In the genomic region with DNA sequence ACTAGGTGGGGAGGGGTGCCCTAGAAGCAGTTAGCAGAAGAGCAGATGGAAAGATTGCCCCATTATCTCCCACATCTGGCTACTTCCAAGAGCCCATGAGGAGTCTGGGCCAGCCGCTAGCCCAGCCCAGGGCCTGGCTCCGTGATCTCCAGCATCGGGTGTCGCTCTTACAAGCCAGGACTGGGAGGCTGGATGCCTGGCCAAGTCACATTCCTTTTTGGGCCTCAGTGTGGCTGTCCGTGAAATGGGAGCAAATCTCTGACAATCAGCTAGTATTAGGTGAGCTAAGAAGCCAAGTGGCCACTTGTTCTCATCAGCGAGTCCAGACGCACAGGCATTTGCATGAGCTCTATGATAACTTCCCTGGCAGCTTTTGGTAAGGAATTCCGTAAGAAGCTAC, we compare ENCODE assay signal across 34 cellular contexts. TPM values are rescaled to one million over a fixed set of nuclear protein-coding genes. Genes with fewer than 3 reads are reported as not detected.
DNase-seq lines count a peak whose midpoint lies in the region; ATAC-seq, FAIRE-seq and TF ChIP-seq lines count a peak whose summit lies in the region.
"Had no signal": no experiment of that assay in that cellular context is flagged by ENCODE, and none has a peak within 500 bp of the region (broad histone marks: within the 10 kb centered on the region; RNA-seq: fewer than 3 reads in every experiment).

No MANE protein-coding gene starts in this region.

- H3K27me3 ChIP-seq in CD4-positive, alpha-beta T cell (ENCODE audit: control insufficient read depth, insufficient read depth, low read length), result no peaks in the 10 kb centered on the region
- no peaks in the 10 kb centered on the region for H3K27me3 ChIP-seq in naive thymus-derived CD4-positive, alpha-beta T cell (ENCODE audit: control insufficient read depth in 2 of 2, insufficient read depth in 2 of 2, low read length in 2 of 2)
- no peaks in the 10 kb centered on the region for H3K27me3 ChIP-seq in CD8-positive, alpha-beta T cell (ENCODE audit: insufficient read depth, low read length)
- H3K27me3 ChIP-seq: breast epithelium, pancreas, testis had no signal

- DNase-seq in activated CD4-positive, alpha-beta memory T cell treated with anti-CD3 and anti-CD28 coated beads for 36 hours, result no peak
- no peak for DNase-seq in activated CD4-positive, alpha-beta memory T cell treated with anti-CD3 and anti-CD28 coated beads, Interleukin-2, amount 10 ng/mL, durations not matched to agents 7 days and 5 days
- DNase-seq in CD4-positive, alpha-beta T cell, result no peak
- DNase-seq in activated CD8-positive, alpha-beta T cell treated with anti-CD3 and anti-CD28 coated beads, Interleukin-2, amount 10 ng/mL, durations not matched to agents 7 days and 5 days, result no peak
- no peak for DNase-seq in naive thymus-derived CD4-positive, alpha-beta T cell
- DNase-seq in CD8-positive, alpha-beta T cell, result no peak
- DNase-seq in D721Med (ENCODE audit: insufficient read length, low spot score) (no peak), Calu3 (no peak)
- DNase-seq: activated CD4-positive, alpha-beta T cell treated with anti-CD3 and anti-CD28 coated beads for 48 hours; activated CD8-positive, alpha-beta memory T cell treated with anti-CD3 and anti-CD28 coated beads, Interleukin-2, amount 10 ng/mL, durations not matched to agents 7 days and 5 days; activated naive CD4-positive, alpha-beta T cell treated with anti-CD3 and anti-CD28 coated beads for 36 hours; activated T-cell treated with anti-CD3 and anti-CD28 coated beads, Interleukin-2, amount 50 U/mL, for 72 hours; AML-193; CD4-positive, CD25-positive, alpha-beta regulatory T cell; DMS153; immature natural killer cell; IMR-90; left colon; NCI-H146; NCI-H2107; NCI-H748 treated with DMSO at 0.1 percent for 48 hours; pancreas; retina; SHP77; stimulated activated naive CD8-positive, alpha-beta T cell treated with anti-CD3 and anti-CD28 coated beads, Interleukin-15, Interleukin-2, amounts not matched to agents 100 U/mL and 50 U/mL, for 24 hours; T1000; testis had no signal

- CTCF ChIA-PET in activated CD4-positive, alpha-beta memory T cell treated with anti-CD3 and anti-CD28 coated beads for 36 hours (lab: Charles Lee), result interaction anchor here (2.3 to 5.3 kb wide), 3 partner anchors 35 to 85 kb away, joined by 9 to 188 read pairs (median 46); partner anchors contain the start of genes C3orf18, HEMK1 and MAPKAPK3
- CTCF ChIA-PET in activated CD4-positive, alpha-beta memory T cell treated with anti-CD3 and anti-CD28 coated beads, Interleukin-2, amount 10 ng/mL, durations not matched to agents 7 days and 5 days (lab: Charles Lee), result interaction anchor here (1.0 to 3.4 kb wide), 4 partner anchors 33 to 106 kb away, joined by 3 to 57 read pairs (median 14); partner anchors contain the start of gene MAPKAPK3
- CTCF ChIA-PET in CD4-positive, alpha-beta T cell (lab: Charles Lee), result interaction anchor here (4.1 kb wide), 1 partner anchor 36 kb away, joined by 60 read pairs; the partner anchor contains the start of gene MAPKAPK3
- CTCF ChIA-PET in activated CD8-positive, alpha-beta T cell treated with anti-CD3 and anti-CD28 coated beads, Interleukin-2, amount 10 ng/mL, durations not matched to agents 7 days and 5 days (lab: Charles Lee), result interaction anchor here (0.7 to 9.6 kb wide), 7 partner anchors 11 to 408 kb away, joined by 3 to 219 read pairs (median 14); partner anchors contain the start of genes HEMK1 and MAPKAPK3
- CTCF ChIA-PET in naive thymus-derived CD4-positive, alpha-beta T cell (lab: Charles Lee), result interaction anchor here (0.6 to 11.8 kb wide), 2 partner anchors 35 to 79 kb away, joined by 3 to 175 read pairs; partner anchors contain the start of gene MAPKAPK3
- CTCF ChIA-PET in CD8-positive, alpha-beta T cell (lab: Charles Lee), result interaction anchor here (3.0 to 10.8 kb wide), 3 partner anchors 19 to 81 kb away, joined by 20 to 244 read pairs (median 43); partner anchors contain the start of genes HEMK1 and MAPKAPK3
- CTCF ChIA-PET in Calu3 (lab: Charles Lee), result interaction anchor here (3.2 kb wide), 1 partner anchor 35 kb away, joined by 56 read pairs; the partner anchor contains the start of gene MAPKAPK3

- H3K36me3 Mint-ChIP-seq in activated CD4-positive, alpha-beta memory T cell treated with anti-CD3 and anti-CD28 coated beads for 36 hours, result peaks cover 14% of the 10 kb centered on the region
- peaks cover 20% of the 10 kb centered on the region for H3K36me3 Mint-ChIP-seq in activated CD4-positive, alpha-beta memory T cell treated with anti-CD3 and anti-CD28 coated beads, Interleukin-2, amount 10 ng/mL, durations not matched to agents 7 days and 5 days (ENCODE audit: low read depth)
- peaks cover 12% of the 10 kb centered on the region for H3K36me3 Mint-ChIP-seq in CD4-positive, alpha-beta T cell (ENCODE audit: low read depth)
- H3K36me3 Mint-ChIP-seq in activated CD8-positive, alpha-beta T cell treated with anti-CD3 and anti-CD28 coated beads, Interleukin-2, amount 10 ng/mL, durations not matched to agents 7 days and 5 days (ENCODE audit: low read depth), result peaks cover 23% of the 10 kb centered on the region
- peaks cover 0 to 8% (median 2%) of the 10 kb centered on the region in 5 donors for H3K36me3 Mint-ChIP-seq in naive thymus-derived CD4-positive, alpha-beta T cell
- peaks cover 21% of the 10 kb centered on the region for H3K36me3 Mint-ChIP-seq in CD8-positive, alpha-beta T cell
- H3K36me3 Mint-ChIP-seq in Calu3 (ENCODE audit: insufficient read depth, unreplicated experiment), result peaks cover 5% of the 10 kb centered on the region

- intact Hi-C loops in activated CD4-positive, alpha-beta memory T cell treated with anti-CD3 and anti-CD28 coated beads for 36 hours (cut with micrococcal nuclease), result loop anchor here (10.0 kb wide), 1 partner anchor 217 kb away; no protein-coding TSS in a partner anchor
- intact Hi-C loops in CD4-positive, alpha-beta T cell (cut with DNase I, micrococcal nuclease), result no loop called here
- intact Hi-C loops in naive thymus-derived CD4-positive, alpha-beta T cell (cut with micrococcal nuclease), result no loop called here
- intact Hi-C loops in CD8-positive, alpha-beta T cell (cut with DNase I, micrococcal nuclease), result no loop called here
- intact Hi-C loops in Calu3 (cut with micrococcal nuclease; ENCODE audit: unreplicated experiment), result no loop called here

- H3K36me3 ChIP-seq in naive thymus-derived CD4-positive, alpha-beta T cell (ENCODE audit: control insufficient read depth in 2 of 3, insufficient read depth in 3 of 3, low read length in 3 of 3), result peaks cover 0 to 34% (median 8%) of the 10 kb centered on the region in 3 experiments
- H3K36me3 ChIP-seq in CD8-positive, alpha-beta T cell (ENCODE audit: insufficient read depth, low read length), result peaks cover 15% of the 10 kb centered on the region
- H3K36me3 ChIP-seq: breast epithelium, pancreas had no signal

- peak overlapping the region; percentile 40 for H3K27ac Mint-ChIP-seq in activated CD4-positive, alpha-beta memory T cell treated with anti-CD3 and anti-CD28 coated beads for 36 hours
- H3K27ac Mint-ChIP-seq in activated CD4-positive, alpha-beta memory T cell treated with anti-CD3 and anti-CD28 coated beads, Interleukin-2, amount 10 ng/mL, durations not matched to agents 7 days and 5 days, result no peak overlapping the region
- peak overlapping the region; percentile 36 for H3K27ac Mint-ChIP-seq in CD4-positive, alpha-beta T cell
- peak overlapping the region; percentile 57 for H3K27ac Mint-ChIP-seq in activated CD8-positive, alpha-beta T cell treated with anti-CD3 and anti-CD28 coated beads, Interleukin-2, amount 10 ng/mL, durations not matched to agents 7 days and 5 days
- H3K27ac Mint-ChIP-seq in naive thymus-derived CD4-positive, alpha-beta T cell, result peak overlapping the region in 6 of 9 donors; percentile 57 to 76 (median 62)
- H3K27ac Mint-ChIP-seq in CD8-positive, alpha-beta T cell, result no peak overlapping the region
- H3K27ac Mint-ChIP-seq in Calu3 (ENCODE audit: unreplicated experiment), result no peak overlapping the region
- H3K27ac Mint-ChIP-seq: activated CD8-positive, alpha-beta memory T cell treated with anti-CD3 and anti-CD28 coated beads, Interleukin-2, amount 10 ng/mL, durations not matched to agents 7 days and 5 days; activated naive CD4-positive, alpha-beta T cell treated with anti-CD3 and anti-CD28 coated beads for 36 hours; CD4-positive, CD25-positive, alpha-beta regulatory T cell had no signal

- no peak overlapping the region for H3K27ac ChIP-seq in CD4-positive, alpha-beta T cell (ENCODE audit: low read depth, low read length)
- H3K27ac ChIP-seq in naive thymus-derived CD4-positive, alpha-beta T cell (ENCODE audit: low read depth, low read length), result no peak overlapping the region
- H3K27ac ChIP-seq in CD8-positive, alpha-beta T cell (ENCODE audit: low read depth, low read length), result no peak overlapping the region
- H3K27ac ChIP-seq: A549, breast epithelium, pancreas, testis, VCaP had no signal

- H3K4me1 ChIP-seq in naive thymus-derived CD4-positive, alpha-beta T cell (ENCODE audit: control insufficient read depth in 2 of 2, insufficient read depth in 2 of 2, low read length in 2 of 2), result no peaks in the 10 kb centered on the region
- H3K4me1 ChIP-seq in CD8-positive, alpha-beta T cell (ENCODE audit: insufficient read depth, low read length), result no peaks in the 10 kb centered on the region
- H3K4me1 ChIP-seq: A549, breast epithelium, pancreas had no signal

- no peak for ATAC-seq in CD4-positive, alpha-beta T cell (ENCODE audit: poor library complexity)
- ATAC-seq in activated CD8-positive, alpha-beta T cell treated with anti-CD3 and anti-CD28 coated beads, Interleukin-2, amount 10 ng/mL, durations not matched to agents 7 days and 5 days, result no peak
- no peak for ATAC-seq in naive thymus-derived CD4-positive, alpha-beta T cell
- no peak for ATAC-seq in CD8-positive, alpha-beta T cell
- ATAC-seq: activated CD8-positive, alpha-beta memory T cell treated with anti-CD3 and anti-CD28 coated beads, Interleukin-2, amount 10 ng/mL, durations not matched to agents 7 days and 5 days; activated T-cell treated with anti-CD3 and anti-CD28 coated beads, Interleukin-2, amount 50 U/mL, for 72 hours; GM12878; left colon; pancreas; stimulated activated naive CD8-positive, alpha-beta T cell treated with anti-CD3 and anti-CD28 coated beads, Interleukin-15, Interleukin-2, amounts not matched to agents 100 U/mL and 50 U/mL, for 24 hours had no signal

- H3K27me3 Mint-ChIP-seq in activated CD4-positive, alpha-beta memory T cell treated with anti-CD3 and anti-CD28 coated beads for 36 hours, result no peaks in the 10 kb centered on the region
- H3K27me3 Mint-ChIP-seq in activated CD4-positive, alpha-beta memory T cell treated with anti-CD3 and anti-CD28 coated beads, Interleukin-2, amount 10 ng/mL, durations not matched to agents 7 days and 5 days, result no peaks in the 10 kb centered on the region
- no peaks in the 10 kb centered on the region for H3K27me3 Mint-ChIP-seq in CD4-positive, alpha-beta T cell
- no peaks in the 10 kb centered on the region for H3K27me3 Mint-ChIP-seq in activated CD8-positive, alpha-beta T cell treated with anti-CD3 and anti-CD28 coated beads, Interleukin-2, amount 10 ng/mL, durations not matched to agents 7 days and 5 days (ENCODE audit: low read depth)
- no peaks in the 10 kb centered on the region for H3K27me3 Mint-ChIP-seq in naive thymus-derived CD4-positive, alpha-beta T cell
- H3K27me3 Mint-ChIP-seq in CD8-positive, alpha-beta T cell (ENCODE audit: low read depth), result no peaks in the 10 kb centered on the region
- H3K27me3 Mint-ChIP-seq in Calu3 (ENCODE audit: unreplicated experiment), result no peaks in the 10 kb centered on the region
- H3K27me3 Mint-ChIP-seq: activated CD8-positive, alpha-beta memory T cell treated with anti-CD3 and anti-CD28 coated beads, Interleukin-2, amount 10 ng/mL, durations not matched to agents 7 days and 5 days; CD4-positive, CD25-positive, alpha-beta regulatory T cell had no signal

- POLR2A ChIA-PET in activated CD4-positive, alpha-beta memory T cell treated with anti-CD3 and anti-CD28 coated beads for 36 hours (lab: Charles Lee), result interaction anchor here (0.5 to 1.1 kb wide), 3 partner anchors 16 to 43 kb away, joined by 3 to 5 read pairs (median 3); no protein-coding TSS in a partner anchor
- POLR2A ChIA-PET in activated CD4-positive, alpha-beta memory T cell treated with anti-CD3 and anti-CD28 coated beads, Interleukin-2, amount 10 ng/mL, durations not matched to agents 7 days and 5 days (lab: Charles Lee), result interaction anchor here (1.1 to 4.7 kb wide), 5 partner anchors 9 to 35 kb away, joined by 3 to 24 read pairs (median 11); partner anchors contain the start of gene MAPKAPK3
- POLR2A ChIA-PET in CD4-positive, alpha-beta T cell (lab: Charles Lee), result interaction anchor here (4.5 kb wide), 1 partner anchor 35 kb away, joined by 43 read pairs; the partner anchor contains the start of gene MAPKAPK3
- POLR2A ChIA-PET in activated CD8-positive, alpha-beta T cell treated with anti-CD3 and anti-CD28 coated beads, Interleukin-2, amount 10 ng/mL, durations not matched to agents 7 days and 5 days (lab: Charles Lee), result interaction anchor here (0.8 kb wide), 1 partner anchor 828 kb away, joined by 4 read pairs; no protein-coding TSS in a partner anchor
- POLR2A ChIA-PET in naive thymus-derived CD4-positive, alpha-beta T cell (lab: Charles Lee), result interaction anchor here (0.6 to 4.5 kb wide), 2 partner anchors 29 to 35 kb away, joined by 3 to 34 read pairs; partner anchors contain the start of gene MAPKAPK3
- POLR2A ChIA-PET in CD8-positive, alpha-beta T cell (lab: Charles Lee), result no interaction called here

- H3K4me3 ChIP-seq in naive thymus-derived CD4-positive, alpha-beta T cell (ENCODE audit: low read length), result no peak overlapping the region
- no peak overlapping the region for H3K4me3 ChIP-seq in CD8-positive, alpha-beta T cell (ENCODE audit: low read depth, low read length)
- H3K4me3 ChIP-seq: A549, breast epithelium, GM12878, pancreas, smooth muscle cell, testis had no signal

- no TSS peak for BruUV-seq in Calu3 (replicated peaks; lab: Mats Ljungman, UMichigan)

- TF ChIP-seq CTCF in CD4-positive, alpha-beta T cell (IDR thresholded peaks at IDR 0.05), result no peak
- TF ChIP-seq CTCF in CD8-positive, alpha-beta T cell (IDR thresholded peaks at IDR 0.05), result no peak
- no peak for TF ChIP-seq CTCF in D721Med (IDR thresholded peaks at IDR 0.05; ENCODE audit: insufficient read depth, missing control alignments)
- TF ChIP-seq CTCF in Calu3 (IDR thresholded peaks at IDR 0.05; ENCODE audit: unreplicated experiment), result no peak

- FAIRE-seq in D721Med (lab: Jason Lieb, UNC), result no peak
- FAIRE-seq: A549, GM12878, pancreas, urothelium cell line had no signal

- no peaks in the 10 kb centered on the region for H3K9me3 ChIP-seq in CD4-positive, alpha-beta T cell (ENCODE audit: control insufficient read depth, low read length)
- H3K9me3 ChIP-seq in naive thymus-derived CD4-positive, alpha-beta T cell (ENCODE audit: control insufficient read depth in 2 of 3, low read length in 3 of 3), result no peaks in the 10 kb centered on the region
- H3K9me3 ChIP-seq in CD8-positive, alpha-beta T cell (ENCODE audit: low read length), result no peaks in the 10 kb centered on the region
- H3K9me3 ChIP-seq: A549, breast epithelium, pancreas, testis had no signal

- H3K4me3 Mint-ChIP-seq in activated CD4-positive, alpha-beta memory T cell treated with anti-CD3 and anti-CD28 coated beads for 36 hours, result no peak overlapping the region
- no peak overlapping the region for H3K4me3 Mint-ChIP-seq in activated CD4-positive, alpha-beta memory T cell treated with anti-CD3 and anti-CD28 coated beads, Interleukin-2, amount 10 ng/mL, durations not matched to agents 7 days and 5 days
- H3K4me3 Mint-ChIP-seq in CD4-positive, alpha-beta T cell, result no peak overlapping the region
- H3K4me3 Mint-ChIP-seq in activated CD8-positive, alpha-beta T cell treated with anti-CD3 and anti-CD28 coated beads, Interleukin-2, amount 10 ng/mL, durations not matched to agents 7 days and 5 days, result peak overlapping the region; percentile 12
- H3K4me3 Mint-ChIP-seq in naive thymus-derived CD4-positive, alpha-beta T cell, result no peak overlapping the region
- no peak overlapping the region for H3K4me3 Mint-ChIP-seq in CD8-positive, alpha-beta T cell
- H3K4me3 Mint-ChIP-seq in Calu3 (ENCODE audit: low read depth, unreplicated experiment), result no peak overlapping the region
- H3K4me3 Mint-ChIP-seq: activated CD8-positive, alpha-beta memory T cell treated with anti-CD3 and anti-CD28 coated beads, Interleukin-2, amount 10 ng/mL, durations not matched to agents 7 days and 5 days; activated naive CD4-positive, alpha-beta T cell treated with anti-CD3 and anti-CD28 coated beads for 36 hours; activated T-cell treated with anti-CD3 and anti-CD28 coated beads, Interleukin-2, amount 50 U/mL, for 72 hours; CD4-positive, CD25-positive, alpha-beta regulatory T cell; immature natural killer cell had no signal

- H3K9me3 Mint-ChIP-seq in activated CD4-positive, alpha-beta memory T cell treated with anti-CD3 and anti-CD28 coated beads for 36 hours, result no peaks in the 10 kb centered on the region
- H3K9me3 Mint-ChIP-seq in activated CD4-positive, alpha-beta memory T cell treated with anti-CD3 and anti-CD28 coated beads, Interleukin-2, amount 10 ng/mL, durations not matched to agents 7 days and 5 days, result no peaks in the 10 kb centered on the region
- H3K9me3 Mint-ChIP-seq in CD4-positive, alpha-beta T cell, result no peaks in the 10 kb centered on the region
- H3K9me3 Mint-ChIP-seq in activated CD8-positive, alpha-beta T cell treated with anti-CD3 and anti-CD28 coated beads, Interleukin-2, amount 10 ng/mL, durations not matched to agents 7 days and 5 days (ENCODE audit: insufficient read depth), result no peaks in the 10 kb centered on the region
- no peaks in the 10 kb centered on the region for H3K9me3 Mint-ChIP-seq in naive thymus-derived CD4-positive, alpha-beta T cell
- no peaks in the 10 kb centered on the region for H3K9me3 Mint-ChIP-seq in CD8-positive, alpha-beta T cell
- no peaks in the 10 kb centered on the region for H3K9me3 Mint-ChIP-seq in Calu3 (ENCODE audit: low read depth, unreplicated experiment)
- H3K9me3 Mint-ChIP-seq: activated naive CD4-positive, alpha-beta T cell treated with anti-CD3 and anti-CD28 coated beads for 36 hours; activated T-cell treated with anti-CD3 and anti-CD28 coated beads, Interleukin-2, amount 50 U/mL, for 72 hours; CD4-positive, CD25-positive, alpha-beta regulatory T cell; immature natural killer cell had no signal

- H3K4me1 Mint-ChIP-seq in activated CD4-positive, alpha-beta memory T cell treated with anti-CD3 and anti-CD28 coated beads for 36 hours (ENCODE audit: low read depth), result peaks cover 28% of the 10 kb centered on the region
- peaks cover 23% of the 10 kb centered on the region for H3K4me1 Mint-ChIP-seq in activated CD4-positive, alpha-beta memory T cell treated with anti-CD3 and anti-CD28 coated beads, Interleukin-2, amount 10 ng/mL, durations not matched to agents 7 days and 5 days
- H3K4me1 Mint-ChIP-seq in CD4-positive, alpha-beta T cell (ENCODE audit: low read depth), result peaks cover 7% of the 10 kb centered on the region
- H3K4me1 Mint-ChIP-seq in activated CD8-positive, alpha-beta T cell treated with anti-CD3 and anti-CD28 coated beads, Interleukin-2, amount 10 ng/mL, durations not matched to agents 7 days and 5 days (ENCODE audit: low read depth), result peaks cover 25% of the 10 kb centered on the region
- H3K4me1 Mint-ChIP-seq in naive thymus-derived CD4-positive, alpha-beta T cell, result peaks cover 5 to 33% (median 8%) of the 10 kb centered on the region in 7 donors
- peaks cover 1% of the 10 kb centered on the region for H3K4me1 Mint-ChIP-seq in CD8-positive, alpha-beta T cell (ENCODE audit: low read depth)
- no peaks in the 10 kb centered on the region for H3K4me1 Mint-ChIP-seq in Calu3 (ENCODE audit: low read depth, unreplicated experiment)
- H3K4me1 Mint-ChIP-seq: immature natural killer cell had no signal

RNA-seq across cellular contexts. Expression of gene DOCK3, which starts 23.3 kb away (rescaled TPM):
- 1 to 10 TPM; 2.7 to 2.9 TPM for total RNA-seq in activated CD4-positive, alpha-beta memory T cell treated with anti-CD3 and anti-CD28 coated beads for 36 hours
- 1 to 10 TPM; 1.6 to 1.7 TPM for total RNA-seq in activated CD4-positive, alpha-beta memory T cell treated with anti-CD3 and anti-CD28 coated beads, Interleukin-2, amount 10 ng/mL, durations not matched to agents 7 days and 5 days
- 1 to 10 TPM in 1 of 2 experiments, under 1 TPM in 1; 0.93 to 1.1 TPM for total RNA-seq in CD4-positive, alpha-beta T cell
- total RNA-seq in activated CD8-positive, alpha-beta T cell treated with anti-CD3 and anti-CD28 coated beads, Interleukin-2, amount 10 ng/mL, durations not matched to agents 7 days and 5 days, result 1 to 10 TPM; 3.2 to 3.4 TPM
- total RNA-seq in naive thymus-derived CD4-positive, alpha-beta T cell, result 1 to 10 TPM; 1.5 to 2.9 (median 1.9) TPM
- under 1 TPM; 0.19 to 0.26 TPM for polyA plus RNA-seq in naive thymus-derived CD4-positive, alpha-beta T cell
- 1 to 10 TPM; 2.8 to 3.0 TPM for total RNA-seq in CD8-positive, alpha-beta T cell
- total RNA-seq in Calu3 (2022), result 0.19 and 0.34 TPM in 2 replicates

RNA-seq across cellular contexts. Expression of gene MAPKAPK3, which starts 34.5 kb away (rescaled TPM):
- total RNA-seq in activated CD4-positive, alpha-beta memory T cell treated with anti-CD3 and anti-CD28 coated beads for 36 hours, result 100 to 1,000 TPM; 186 to 187 TPM
- 100 to 1,000 TPM; 146 to 157 TPM for total RNA-seq in activated CD4-positive, alpha-beta memory T cell treated with anti-CD3 and anti-CD28 coated beads, Interleukin-2, amount 10 ng/mL, durations not matched to agents 7 days and 5 days
- total RNA-seq in CD4-positive, alpha-beta T cell, result 10 to 100 TPM; 16.4 to 16.6 TPM
- total RNA-seq in activated CD8-positive, alpha-beta T cell treated with anti-CD3 and anti-CD28 coated beads, Interleukin-2, amount 10 ng/mL, durations not matched to agents 7 days and 5 days, result 100 to 1,000 TPM; 224 to 225 TPM
- total RNA-seq in naive thymus-derived CD4-positive, alpha-beta T cell, result 100 to 1,000 TPM in 1 of 5 experiments, 10 to 100 TPM in 4; 26.7 to 196 (median 37.7) TPM
- polyA plus RNA-seq in naive thymus-derived CD4-positive, alpha-beta T cell, result 10 to 100 TPM; 53.4 to 54.1 TPM
- 10 to 100 TPM; 18.3 to 18.5 TPM for total RNA-seq in CD8-positive, alpha-beta T cell
- total RNA-seq in Calu3 (2022), result 40.6 and 44.6 TPM in 2 replicates

RNA-seq across cellular contexts. Expression of gene CISH, which starts 39.9 kb away (rescaled TPM):
- total RNA-seq in activated CD4-positive, alpha-beta memory T cell treated with anti-CD3 and anti-CD28 coated beads for 36 hours, result 100 to 1,000 TPM; 319 TPM
- 100 to 1,000 TPM; 328 to 335 TPM for total RNA-seq in activated CD4-positive, alpha-beta memory T cell treated with anti-CD3 and anti-CD28 coated beads, Interleukin-2, amount 10 ng/mL, durations not matched to agents 7 days and 5 days
- 1 to 10 TPM; 3.5 to 3.7 TPM for total RNA-seq in CD4-positive, alpha-beta T cell
- 100 to 1,000 TPM; 380 to 394 TPM for total RNA-seq in activated CD8-positive, alpha-beta T cell treated with anti-CD3 and anti-CD28 coated beads, Interleukin-2, amount 10 ng/mL, durations not matched to agents 7 days and 5 days
- total RNA-seq in naive thymus-derived CD4-positive, alpha-beta T cell, result 100 to 1,000 TPM in 1 of 5 experiments, 10 to 100 TPM in 4; 10.9 to 486 (median 28.5) TPM
- polyA plus RNA-seq in naive thymus-derived CD4-positive, alpha-beta T cell, result 100 to 1,000 TPM; 134 to 150 TPM
- total RNA-seq in CD8-positive, alpha-beta T cell, result 1 to 10 TPM; 4.7 to 5.6 TPM
- total RNA-seq in Calu3 (2022), result 1.4 and 1.6 TPM in 2 replicates
- polyA plus RNA-seq: neural cell had no signal

Comparison
In these comparisons a context has a peak if more than half of its experiments do, and no peak if none do; other contexts are left out.
1. H3K27ac Mint-ChIP-seq: peak in activated CD4-positive, alpha-beta memory T cell treated with anti-CD3 and anti-CD28 coated beads for 36 hours (single experiment), CD4-positive, alpha-beta T cell (single experiment), activated CD8-positive, alpha-beta T cell treated with anti-CD3 and anti-CD28 coated beads, Interleukin-2, amount 10 ng/mL, durations not matched to agents 7 days and 5 days (single experiment) and naive thymus-derived CD4-positive, alpha-beta T cell (6 of 9); none in activated CD4-positive, alpha-beta memory T cell treated with anti-CD3 and anti-CD28 coated beads, Interleukin-2, amount 10 ng/mL, durations not matched to agents 7 days and 5 days (single experiment), CD8-positive, alpha-beta T cell (single experiment) and Calu3 (single experiment).